ENCODE assay signal across 1 cellular context in the genomic region with DNA sequence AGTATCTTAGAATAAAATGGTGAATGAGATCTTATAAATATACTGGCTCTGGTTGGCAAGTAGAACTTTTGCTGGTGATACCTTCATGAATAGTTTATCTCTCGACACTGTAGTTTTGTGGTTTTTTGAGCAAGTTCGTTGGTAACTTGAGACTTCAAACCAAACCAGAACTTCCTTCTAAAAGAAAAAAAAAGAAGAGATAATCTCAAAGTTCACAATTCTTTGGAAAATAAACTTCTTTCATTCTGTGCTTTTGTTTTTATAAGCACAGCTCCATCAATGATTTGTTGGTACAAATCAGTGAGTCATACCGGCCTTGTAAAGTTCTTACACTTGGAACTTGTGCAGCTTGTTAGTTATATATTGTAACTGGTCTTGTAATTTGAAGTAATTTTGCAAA.
TF ChIP-seq lines count a peak whose summit lies in the region.

No MANE protein-coding gene starts in this region.

TF ChIP-seq in GM23338, 12 proteins besides CTCF, POLR2A, EP300 and RAD21 (continued from another document):
- TF ChIP-seq NANOG (IDR thresholded peaks at IDR 0.05; ENCODE audit: borderline replicate concordance): no peak
